In genomic region chr1:46465981-46466476, GRCh38 we compare ENCODE assay signal across 9 cellular contexts. TPM values are rescaled to one million over a fixed set of nuclear protein-coding genes. Genes with fewer than 3 reads are reported as not detected.
DNase-seq lines count a peak whose midpoint lies in the region; ATAC-seq and TF ChIP-seq lines count a peak whose summit lies in the region.
"Had no signal": no experiment of that assay in that cellular context is flagged by ENCODE, and none has a peak within 500 bp of the region (broad histone marks: within the 10 kb centered on the region; RNA-seq: fewer than 3 reads in every experiment).

No MANE protein-coding gene starts in this region.

- peak overlapping the region; percentile 78 for H3K4me2 ChIP-seq in neural progenitor cell

- H3K27ac Mint-ChIP-seq in neural progenitor cell, result no peak overlapping the region

- H3K36me3 Mint-ChIP-seq in neural progenitor cell, result no peaks in the 10 kb centered on the region

- no peaks in the 10 kb centered on the region for H3K79me2 ChIP-seq in ACC112 (ENCODE audit: control insufficient read depth, insufficient read depth, low read length, unreplicated experiment)
- H3K79me2 ChIP-seq in neural progenitor cell (ENCODE audit: low read depth), result no peaks in the 10 kb centered on the region

- H3K9me3 ChIP-seq in HUES6 (ENCODE audit: control insufficient read depth, insufficient read depth, low read depth, low read length) (no peaks in the 10 kb centered on the region), neural progenitor cell (ENCODE audit: low read depth) (no peaks in the 10 kb centered on the region)

- H3K27ac ChIP-seq in ACC112 (ENCODE audit: low read depth, low read length) (no peak overlapping the region), HUES6 (ENCODE audit: low read depth, low read length) (no peak overlapping the region), coronary artery (no peak overlapping the region), neural progenitor cell (no peak overlapping the region), RWPE1 (no peak overlapping the region)

- peaks cover 8% of the 10 kb centered on the region for H3K4me1 ChIP-seq in ACC112 (ENCODE audit: control insufficient read depth, insufficient read depth, low read length, unreplicated experiment)
- peaks cover 56% of the 10 kb centered on the region for H3K4me1 ChIP-seq in HUES6 (ENCODE audit: control insufficient read depth, insufficient read depth, low read length)
- peaks cover 52% of the 10 kb centered on the region for H3K4me1 ChIP-seq in neural progenitor cell

- peak overlapping the region; percentile 70 for H3K4me3 Mint-ChIP-seq in neural progenitor cell

- H2AFZ ChIP-seq in ACC112 (ENCODE audit: low read length, unreplicated experiment) (peak overlapping the region; percentile 65), neural progenitor cell (replicated peaks) (no peak overlapping the region)

- H3K9ac ChIP-seq in HUES6 (ENCODE audit: low read length), result peak overlapping the region; percentile 17
- H3K9ac ChIP-seq in neural progenitor cell, result no peak overlapping the region

- H3K27me3 ChIP-seq in ACC112 (ENCODE audit: insufficient read depth, low read length) (peaks cover 46% of the 10 kb centered on the region), HUES6 (ENCODE audit: control insufficient read depth, insufficient read depth, low read length) (peaks cover 96% of the 10 kb centered on the region), neural progenitor cell (peaks cover 100% of the 10 kb centered on the region)

- peaks cover 85% of the 10 kb centered on the region for H4K20me1 ChIP-seq in neural progenitor cell (ENCODE audit: low read depth)

- H3K36me3 ChIP-seq in ACC112 (ENCODE audit: insufficient read depth, low read length), result no peaks in the 10 kb centered on the region
- H3K36me3 ChIP-seq in HUES6 (ENCODE audit: control insufficient read depth, insufficient read depth, low read length), result no peaks in the 10 kb centered on the region
- H3K36me3 ChIP-seq in neural progenitor cell, result no peaks in the 10 kb centered on the region

- H3K9me3 Mint-ChIP-seq in neural progenitor cell, result no peaks in the 10 kb centered on the region

- H3F3A ChIP-seq in neural progenitor cell (ENCODE audit: low read depth), result peaks cover 65% of the 10 kb centered on the region

- CTCF ChIA-PET in RWPE1 (lab: Yijun Ruan, JAX), result interaction anchor here (0.6 kb wide), 1 partner anchor 92 kb away, joined by 3 read pairs; no protein-coding TSS in a partner anchor

- ATAC-seq in HG02981 (IDR thresholded peaks at IDR 0.05; ENCODE audit: unreplicated experiment) (no peak), GM18868 (IDR thresholded peaks at IDR 0.05; ENCODE audit: unreplicated experiment) (no peak)

- H3K4me3 ChIP-seq in ACC112 (ENCODE audit: low read depth, low read length) (peak overlapping the region; percentile 78), HUES6 (ENCODE audit: low read depth, low read length) (peak overlapping the region; percentile 66), coronary artery (peak overlapping the region; percentile 84), neural progenitor cell (peak overlapping the region; percentile 38)

- no peak for TF ChIP-seq CTCF in coronary artery (IDR thresholded peaks at IDR 0.05)
- no peak for TF ChIP-seq CTCF in neural progenitor cell (IDR thresholded peaks at IDR 0.05)
- no peak for TF ChIP-seq CTCF in RWPE1 (conservative IDR thresholded peaks at IDR 0.05; ENCODE audit: low read depth)

- H3K27me3 Mint-ChIP-seq in neural progenitor cell (ENCODE audit: insufficient read depth, low read depth), result peaks cover 41% of the 10 kb centered on the region

- POLR2A ChIA-PET in RWPE1 (lab: Yijun Ruan, JAX; ENCODE audit: low non-redundant PET), result no interaction called here

- DNase-seq in coronary artery (ENCODE audit: low spot score), result no peak
- DNase-seq in neural progenitor cell (ENCODE audit: low spot score), result no peak
- DNase-seq in mucosa of gallbladder (ENCODE audit: low spot score), result no peak
- no peak for DNase-seq in RWPE1 (ENCODE audit: low spot score)
- DNase-seq: SHP77 treated with DMSO at 0.1 percent for 48 hours had no signal

- H3K4me1 Mint-ChIP-seq in neural progenitor cell, result peaks cover 72% of the 10 kb centered on the region

RNA-seq across cellular contexts. Expression of gene DMBX1, which starts 23.6 kb away (rescaled TPM):
- total RNA-seq in neural progenitor cell (ENCODE audit: low replicate concordance) (0.06 and 0.56 TPM in 2 replicates), mucosa of gallbladder (not detected)
